Comparison of ENCODE assay signal across 1 cellular context in the genomic region with DNA sequence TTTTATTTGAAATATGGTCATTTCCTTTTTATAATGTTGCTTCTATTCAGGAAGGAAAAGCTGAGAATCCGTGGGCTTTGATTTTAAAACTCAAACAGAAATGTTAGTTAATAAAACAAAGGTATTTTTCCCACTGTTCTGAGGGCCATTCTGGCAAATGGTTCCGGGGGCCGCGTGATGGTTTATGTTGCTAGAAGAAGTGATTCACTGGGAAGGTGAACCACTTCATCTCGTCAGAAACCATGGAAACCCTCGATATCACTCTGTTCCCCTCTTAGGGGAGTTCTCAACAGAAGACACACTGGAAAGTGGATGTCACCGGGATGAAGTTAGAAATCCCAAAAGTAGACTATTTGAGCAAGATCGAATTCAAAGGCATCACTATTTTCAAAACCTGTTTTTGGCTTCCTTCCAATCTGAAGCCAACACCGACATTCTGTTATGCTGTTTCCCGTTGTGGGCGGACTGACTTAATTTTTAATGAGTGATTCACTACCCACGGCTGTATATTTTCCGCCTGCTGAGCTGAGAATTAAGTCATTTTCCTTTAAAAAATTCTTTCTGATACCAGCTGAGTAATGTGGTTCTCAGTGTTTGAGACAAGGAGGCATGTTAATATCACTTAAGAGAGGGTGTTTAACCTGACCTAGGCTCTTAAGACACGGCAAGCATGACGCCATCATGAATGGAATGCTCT.
TF ChIP-seq lines count a peak whose summit lies in the region.

No MANE protein-coding gene starts in this region.

TF ChIP-seq in HCT116, 20 proteins besides CTCF, POLR2A, EP300 and RAD21 (continued from another document):
- TF ChIP-seq, protein P1, sequence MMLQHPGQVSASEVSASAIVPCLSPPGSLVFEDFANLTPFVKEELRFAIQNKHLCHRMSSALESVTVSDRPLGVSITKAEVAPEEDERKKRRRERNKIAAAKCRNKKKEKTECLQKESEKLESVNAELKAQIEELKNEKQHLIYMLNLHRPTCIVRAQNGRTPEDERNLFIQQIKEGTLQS (IDR thresholded peaks at IDR 0.05), result no peak
- peak; percentile 58 for TF ChIP-seq CEBPB (IDR thresholded peaks at IDR 0.05; ENCODE audit: low read depth)
- TF ChIP-seq, protein P2, sequence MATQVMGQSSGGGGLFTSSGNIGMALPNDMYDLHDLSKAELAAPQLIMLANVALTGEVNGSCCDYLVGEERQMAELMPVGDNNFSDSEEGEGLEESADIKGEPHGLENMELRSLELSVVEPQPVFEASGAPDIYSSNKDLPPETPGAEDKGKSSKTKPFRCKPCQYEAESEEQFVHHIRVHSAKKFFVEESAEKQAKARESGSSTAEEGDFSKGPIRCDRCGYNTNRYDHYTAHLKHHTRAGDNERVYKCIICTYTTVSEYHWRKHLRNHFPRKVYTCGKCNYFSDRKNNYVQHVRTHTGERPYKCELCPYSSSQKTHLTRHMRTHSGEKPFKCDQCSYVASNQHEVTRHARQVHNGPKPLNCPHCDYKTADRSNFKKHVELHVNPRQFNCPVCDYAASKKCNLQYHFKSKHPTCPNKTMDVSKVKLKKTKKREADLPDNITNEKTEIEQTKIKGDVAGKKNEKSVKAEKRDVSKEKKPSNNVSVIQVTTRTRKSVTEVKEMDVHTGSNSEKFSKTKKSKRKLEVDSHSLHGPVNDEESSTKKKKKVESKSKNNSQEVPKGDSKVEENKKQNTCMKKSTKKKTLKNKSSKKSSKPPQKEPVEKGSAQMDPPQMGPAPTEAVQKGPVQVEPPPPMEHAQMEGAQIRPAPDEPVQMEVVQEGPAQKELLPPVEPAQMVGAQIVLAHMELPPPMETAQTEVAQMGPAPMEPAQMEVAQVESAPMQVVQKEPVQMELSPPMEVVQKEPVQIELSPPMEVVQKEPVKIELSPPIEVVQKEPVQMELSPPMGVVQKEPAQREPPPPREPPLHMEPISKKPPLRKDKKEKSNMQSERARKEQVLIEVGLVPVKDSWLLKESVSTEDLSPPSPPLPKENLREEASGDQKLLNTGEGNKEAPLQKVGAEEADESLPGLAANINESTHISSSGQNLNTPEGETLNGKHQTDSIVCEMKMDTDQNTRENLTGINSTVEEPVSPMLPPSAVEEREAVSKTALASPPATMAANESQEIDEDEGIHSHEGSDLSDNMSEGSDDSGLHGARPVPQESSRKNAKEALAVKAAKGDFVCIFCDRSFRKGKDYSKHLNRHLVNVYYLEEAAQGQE (IDR thresholded peaks at IDR 0.05; ENCODE audit: low read depth), result no peak
- no peak for TF ChIP-seq YY1 (IDR thresholded peaks at IDR 0.05; ENCODE audit: extremely low read depth, insufficient replicate concordance, low read depth, low read length)
- peak; percentile 87 for TF ChIP-seq EGR1 (IDR thresholded peaks at IDR 0.05; ENCODE audit: low read depth)
- TF ChIP-seq SRF (IDR thresholded peaks at IDR 0.05; ENCODE audit: low read depth), result peak; percentile 54
- no peak for TF ChIP-seq POLR2AphosphoS5 (IDR thresholded peaks at IDR 0.05; ENCODE audit: low read depth, low read length)
